8 cellular contexts compared by ENCODE assay signal in the genomic region with DNA sequence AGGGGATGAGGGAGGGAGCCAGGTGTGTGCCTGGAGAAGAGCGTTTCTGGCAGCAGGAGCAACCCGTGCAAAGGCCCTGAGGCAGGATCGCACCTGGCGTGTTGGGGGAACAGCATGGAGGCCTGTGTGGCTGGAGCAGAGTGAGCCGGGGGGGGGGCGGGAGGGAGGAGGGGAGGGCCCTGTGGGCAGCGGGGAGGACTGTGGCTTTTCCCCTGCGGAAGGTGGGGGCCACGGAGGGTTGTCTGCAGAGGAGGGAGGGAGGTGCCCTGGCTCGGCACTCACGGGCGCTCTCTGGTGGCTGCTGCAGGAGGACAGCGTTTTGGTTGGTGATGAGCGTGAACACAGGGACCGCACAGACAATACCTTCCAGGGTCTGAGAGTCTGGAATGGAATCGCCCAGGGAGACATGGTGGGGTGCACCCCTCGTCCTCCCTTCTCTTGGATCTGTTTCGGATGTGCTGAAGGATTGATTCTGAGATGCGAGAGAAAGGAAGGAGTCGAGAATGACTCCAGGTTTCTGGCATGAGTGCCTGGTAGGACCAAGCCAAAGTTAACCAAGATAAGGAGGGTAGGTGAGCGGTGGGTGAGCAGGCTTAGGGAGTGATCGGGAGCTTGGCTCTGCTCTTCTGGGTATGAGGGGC. TPM values are rescaled to one million over a fixed set of nuclear protein-coding genes. Genes with fewer than 3 reads are reported as not detected.
DNase-seq lines count a peak whose midpoint lies in the region; ATAC-seq, FAIRE-seq and TF ChIP-seq lines count a peak whose summit lies in the region.

No MANE protein-coding gene starts in this region.

- H3K4me3 ChIP-seq in adipocyte (ENCODE audit: low read length) (no peak overlapping the region), heart right ventricle (no peak overlapping the region), small intestine (ENCODE audit: low read depth in 1 of 2, low read length in 2 of 2) (no peak overlapping the region)

- peak; percentile 45 to 78 (median 66) for TF ChIP-seq CTCF in heart right ventricle (IDR thresholded peaks at IDR 0.05)

- FAIRE-seq in small intestine (lab: Jason Lieb, UNC) = no peak

- H3K27ac Mint-ChIP-seq in T-helper 17 cell = peak overlapping the region; percentile 96

- peak overlapping the region; percentile 41 for H3K4me3 Mint-ChIP-seq in T-helper 17 cell

- H3K36me3 Mint-ChIP-seq in T-helper 17 cell (ENCODE audit: low read depth) = peaks cover 3% of the 10 kb centered on the region

- peaks cover 12% of the 10 kb centered on the region for H3K36me3 ChIP-seq in adipocyte (ENCODE audit: control insufficient read depth, insufficient read depth, low read length, severe bottlenecking)
- peaks cover 0 to 32% (median 12%) of the 10 kb centered on the region in 9 donors for H3K36me3 ChIP-seq in heart right ventricle
- H3K36me3 ChIP-seq in small intestine (ENCODE audit: control insufficient read depth in 2 of 2, insufficient read depth in 2 of 2, low read length in 2 of 2) = peaks cover 2 to 3% of the 10 kb centered on the region in 2 donors

- H3K27ac ChIP-seq in heart right ventricle = peak overlapping the region in 4 of 10 donors; percentile 15 to 100 (median 50)
- H3K27ac ChIP-seq in small intestine (ENCODE audit: low read depth in 1 of 2, low read length in 1 of 2) = no peak overlapping the region

- H3K27me3 ChIP-seq in adipocyte (replicated peaks; ENCODE audit: control insufficient read depth, insufficient read depth, low read length) (no peaks in the 10 kb centered on the region), heart right ventricle (no peaks in the 10 kb centered on the region), small intestine (ENCODE audit: control insufficient read depth in 2 of 2, insufficient read depth in 2 of 2, low read length in 2 of 2) (no peaks in the 10 kb centered on the region)

- 57 to 61% methylated on average over 21 to 22 of the region's 22 CpGs for WGBS in heart right ventricle, 2 donors
- 55 to 60% (median 57%) methylated on average over 19 to 22 of the region's 22 CpGs for WGBS in small intestine, 3 donors

- H3K4me1 Mint-ChIP-seq in T-helper 17 cell = peaks cover 26% of the 10 kb centered on the region

- no peaks in the 10 kb centered on the region for H3K27me3 Mint-ChIP-seq in T-helper 17 cell

- ATAC-seq in HG02798 (IDR thresholded peaks at IDR 0.05; ENCODE audit: poor library complexity, unreplicated experiment) (peak; percentile 48), T-helper 17 cell (peak; percentile 95), heart right ventricle (peak; percentile 5 to 59 (median 36)), HG03520 (IDR thresholded peaks at IDR 0.05; ENCODE audit: unreplicated experiment) (no peak)

- H3K4me1 ChIP-seq in adipocyte (ENCODE audit: control insufficient read depth, insufficient read depth, low read length) = peaks cover 41% of the 10 kb centered on the region
- peaks cover 34 to 71% (median 63%) of the 10 kb centered on the region in 9 donors for H3K4me1 ChIP-seq in heart right ventricle
- H3K4me1 ChIP-seq in small intestine (ENCODE audit: control insufficient read depth in 2 of 2, insufficient read depth in 1 of 2, low read depth in 1 of 2, low read length in 1 of 2) = peaks cover 2 to 6% of the 10 kb centered on the region in 2 donors

- H3K9me3 ChIP-seq in T-helper 17 cell (ENCODE audit: control insufficient read depth, low read length, poor library complexity, severe bottlenecking) (no peaks in the 10 kb centered on the region), adipocyte (ENCODE audit: control insufficient read depth, low read length) (no peaks in the 10 kb centered on the region), heart right ventricle (no peaks in the 10 kb centered on the region), small intestine (ENCODE audit: control insufficient read depth, low read depth) (no peaks in the 10 kb centered on the region)

- DNase-seq in AML-193 (lab: John Stamatoyannopoulos, UW) (peak; percentile 41 to 48), T-helper 17 cell (peak; percentile 64 to 75 (median 68)), adipocyte (ENCODE audit: low read depth) (peak; percentile 65), heart right ventricle (peak; percentile 55 to 79), small intestine (peak; percentile 52), cerebellar nuclear complex (lab: John Stamatoyannopoulos, UW) (no peak)

- H3K9ac ChIP-seq in adipocyte (ENCODE audit: low read length) = no peak overlapping the region

- intact Hi-C loops in heart right ventricle (cut with DNase I) = loop anchor here in 8 of 10 donors (1.0 to 10.0 kb wide), 6 partner anchors 39 to 61 kb away; a partner anchor contains a TSS

RNA-seq across cellular contexts. Expression of a gene that starts 6.5 kb away (rescaled TPM):
- 10 to 100 TPM; 81.6 to 90.1 TPM for total RNA-seq in T-helper 17 cell
- total RNA-seq in heart right ventricle = 100 to 1,000 TPM; 140 to 178 (median 159) TPM
- polyA plus RNA-seq in heart right ventricle = 100 to 1,000 TPM; 111 to 112 TPM
- polyA plus RNA-seq in small intestine = 10 to 100 TPM; 55.7 to 86.8 (median 57.6) TPM

RNA-seq across cellular contexts. Expression of a gene that starts 16.4 kb away (rescaled TPM):
- 100 to 1,000 TPM in 1 of 2 donors, 10 to 100 TPM in 1; 26.9 to 108 TPM for total RNA-seq in T-helper 17 cell
- 100 to 1,000 TPM in 1 of 10 donors, 10 to 100 TPM in 9; 70.4 to 104 (median 90.8) TPM for total RNA-seq in heart right ventricle
- polyA plus RNA-seq in heart right ventricle = 10 to 100 TPM; 49.2 to 67.5 TPM
- 10 to 100 TPM; 20.9 to 30.0 (median 28.0) TPM for polyA plus RNA-seq in small intestine

RNA-seq across cellular contexts. Expression of a gene that starts 32.7 kb away (rescaled TPM):
- not detected for total RNA-seq in T-helper 17 cell
- 100 to 1,000 TPM in 1 of 10 donors, 10 to 100 TPM in 1, 1 to 10 TPM in 8; 1.5 to 154 (median 4.5) TPM for total RNA-seq in heart right ventricle
- 10 to 100 TPM; 11.3 to 28.7 TPM for polyA plus RNA-seq in heart right ventricle
- polyA plus RNA-seq in small intestine = 10 to 100 TPM in 2 of 3 donors, 1 to 10 TPM in 1; 7.3 to 24.8 (median 10.0) TPM

RNA-seq across cellular contexts. Expression of a gene that starts 48.1 kb away (rescaled TPM):
- total RNA-seq in T-helper 17 cell (100 to 1,000 TPM; 248 to 259 TPM), heart right ventricle (100 to 1,000 TPM in 2 of 10 donors, 10 to 100 TPM in 8; 87.4 to 127 (median 93.9) TPM)
- polyA plus RNA-seq in heart right ventricle (100 to 1,000 TPM in 1 of 2 donors, 10 to 100 TPM in 1; 48.5 to 123 TPM), small intestine (100 to 1,000 TPM in 1 of 3 donors, 10 to 100 TPM in 2; 98.6 to 225 (median 99.4) TPM)

RNA-seq across cellular contexts. Expression of a gene that starts 53.6 kb away (rescaled TPM):
- total RNA-seq in T-helper 17 cell = 1 to 10 TPM; 2.6 to 2.9 TPM
- 10 to 100 TPM; 10.2 to 26.1 (median 16.7) TPM for total RNA-seq in heart right ventricle
- 10 to 100 TPM; 23.8 to 34.0 TPM for polyA plus RNA-seq in heart right ventricle
- polyA plus RNA-seq in small intestine = 10 to 100 TPM in 1 of 3 donors, 1 to 10 TPM in 2; 1.3 to 13.0 (median 4.6) TPM

Comparison
In these comparisons a context has a peak if more than half of its experiments do, and no peak if none do; other contexts are left out.
1. DNase-seq: peak in AML-193 (2 of 2), T-helper 17 cell (3 of 3), adipocyte (single experiment), heart right ventricle (2 of 2) and small intestine (single experiment); none in cerebellar nuclear complex (0 of 2).